In the genomic region with DNA sequence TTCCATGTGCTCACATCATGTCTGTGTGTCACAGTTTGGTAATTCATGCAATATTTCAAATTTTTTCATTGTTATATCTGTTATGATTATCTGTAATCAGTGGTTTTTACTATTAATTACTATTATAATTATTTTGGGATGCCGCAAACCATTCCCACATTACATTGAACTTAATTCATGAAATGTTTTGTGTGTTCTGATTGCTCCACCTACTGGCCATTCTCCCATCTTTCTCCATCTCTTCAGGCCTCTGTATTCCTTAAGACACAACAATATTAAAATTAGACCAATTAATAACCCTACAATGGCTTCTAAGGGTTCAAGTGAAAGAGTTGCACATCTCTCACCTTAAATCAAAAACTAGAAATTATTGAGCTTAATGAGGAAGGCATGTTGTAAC, we compare ENCODE assay signal across 8 cellular contexts.
DNase-seq lines count a peak whose midpoint lies in the region; ATAC-seq and TF ChIP-seq lines count a peak whose summit lies in the region.

No MANE protein-coding gene starts in this region.

- no peaks in the 10 kb centered on the region for H3K9me2 ChIP-seq in neural cell (ENCODE audit: insufficient read depth, low read length)

- DNase-seq in GM10248 (ENCODE audit: extremely low spot score) (no peak), NB4 (ENCODE audit: low read depth) (peak; percentile 42), dermis blood vessel endothelial cell (peak; percentile 7), NCI-H146 treated with DMSO at 0.1 percent for 48 hours (lab: John Stamatoyannopoulos, UW; ENCODE audit: unreplicated experiment) (no peak), NOMO-1 (lab: John Stamatoyannopoulos, UW; ENCODE audit: unreplicated experiment in 2 of 2) (no peak)
- DNase-seq in stimulated activated CD4-positive, alpha-beta T cell treated with anti-CD3 and anti-CD28 coated beads, Interleukin-12 subunit alpha, Interleukin-12 subunit beta, amount 100 ng/mL, for 4 hours = no peak

- H3K4me2 ChIP-seq in neural cell (ENCODE audit: low read length) = no peak overlapping the region

- H3K27me3 ChIP-seq in neural cell (ENCODE audit: insufficient read depth, low read depth, low read length) = no peaks in the 10 kb centered on the region

- no peaks in the 10 kb centered on the region for H3F3A ChIP-seq in neural cell (ENCODE audit: insufficient read depth, low read length, poor library complexity, severe bottlenecking)

- TF ChIP-seq CTCF in GM10248 (IDR thresholded peaks at IDR 0.05; ENCODE audit: control extremely low read depth, extremely low read depth, low read depth, missing control alignments) = peak; percentile 22
- TF ChIP-seq CTCF in NB4 (IDR thresholded peaks at IDR 0.05; ENCODE audit: low read depth, low read length) = peak; percentile 28
- peak; percentile 63 for TF ChIP-seq CTCF in neural cell (IDR thresholded peaks at IDR 0.05; ENCODE audit: poor library complexity, severe bottlenecking)

- TF ChIP-seq POLR2A in NB4 (IDR thresholded peaks at IDR 0.05; ENCODE audit: extremely low read depth, insufficient read length) = no peak

- H2AFZ ChIP-seq in neural cell (ENCODE audit: low read depth, low read length) = no peak overlapping the region

- CTCF ChIA-PET in GM10248 (lab: Yijun Ruan, JAX) = interaction anchor here (1.0 to 1.9 kb wide), 2 partner anchors 10 to 562 kb away, joined by 3 to 7 read pairs; no protein-coding TSS in a partner anchor

- POLR2A ChIA-PET in GM10248 (lab: Yijun Ruan, JAX) = no interaction called here

- TF ChIP-seq EP300 in neural cell (conservative IDR thresholded peaks at IDR 0.05; ENCODE audit: poor library complexity, severe bottlenecking) = no peak

- no peak overlapping the region for H3K9ac ChIP-seq in neural cell (ENCODE audit: low read length)

- H3K9me3 ChIP-seq in neural cell (ENCODE audit: low read length) = no peaks in the 10 kb centered on the region

- TF ChIP-seq RAD21 in neural cell (conservative IDR thresholded peaks at IDR 0.05) = peak; percentile 61

- H3K36me3 ChIP-seq in neural cell (ENCODE audit: insufficient read depth, low read length) = no peaks in the 10 kb centered on the region

- H4K20me1 ChIP-seq in neural cell (ENCODE audit: insufficient read depth) = no peaks in the 10 kb centered on the region

- no peak for ATAC-seq in GM21737 (IDR thresholded peaks at IDR 0.05; ENCODE audit: unreplicated experiment)

- H3K4me3 ChIP-seq in NB4 (ENCODE audit: low read depth, low read length) (no peak overlapping the region), neural cell (ENCODE audit: low read length) (no peak overlapping the region)

- no peaks in the 10 kb centered on the region for H3K79me2 ChIP-seq in neural cell (replicated peaks; ENCODE audit: insufficient read depth, low read length)

- H3K27ac ChIP-seq in neural cell (ENCODE audit: low read length) = no peak overlapping the region

TF ChIP-seq in neural cell, 6 proteins besides CTCF, POLR2A, EP300 and RAD21:
- TF ChIP-seq SMC3 (conservative IDR thresholded peaks at IDR 0.05; ENCODE audit: poor library complexity) (peak; percentile 68), MXI1 (conservative IDR thresholded peaks at IDR 0.05; ENCODE audit: poor library complexity, severe bottlenecking) (no peak)

Comparison
In these comparisons a context has a peak if more than half of its experiments do, and no peak if none do; other contexts are left out.
1. DNase-seq: peak in NB4 (single experiment) and dermis blood vessel endothelial cell (single experiment); none in GM10248 (single experiment), NCI-H146 treated with DMSO at 0.1 percent for 48 hours (single experiment), stimulated activated CD4-positive, alpha-beta T cell treated with anti-CD3 and anti-CD28 coated beads, Interleukin-12 subunit alpha, Interleukin-12 subunit beta, amount 100 ng/mL, for 4 hours (single experiment) and NOMO-1 (0 of 2).
2. Peak in every context shown above with its lines, with median percentiles within 50 percentile points of each other: CTCF ChIP-seq.